In the genomic region with DNA sequence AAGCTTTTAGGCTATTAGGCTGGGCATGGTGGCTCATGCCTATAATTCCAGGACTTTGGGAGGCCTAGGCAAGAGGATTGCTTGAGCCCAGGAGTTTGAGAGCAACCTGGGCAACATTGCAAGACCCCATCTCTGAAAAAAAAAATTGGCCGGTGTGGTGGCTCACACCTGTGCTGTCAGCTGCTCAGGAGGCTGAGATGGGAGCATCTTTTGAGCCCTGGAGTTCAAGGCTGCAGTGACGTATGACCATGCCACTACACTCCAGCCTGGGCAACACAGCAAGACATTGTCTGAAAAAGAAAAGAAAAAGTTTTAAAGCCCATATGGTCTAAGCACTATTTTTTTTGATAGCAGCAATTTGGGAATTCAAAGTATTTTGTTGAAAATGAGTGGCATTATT, we compare ENCODE assay signal across 13 cellular contexts.
"Had no signal": no experiment of that assay in that cellular context is flagged by ENCODE, and none has a peak within 500 bp of the region (broad histone marks: within the 10 kb centered on the region; RNA-seq: fewer than 3 reads in every experiment).

No MANE protein-coding gene starts in this region.

- H3K27ac ChIP-seq: hepatocyte, neural progenitor cell, pancreas, tibial artery, uterus had no signal

- H3K4me1 ChIP-seq: neural progenitor cell, pancreas, tibial artery, uterus had no signal

- FAIRE-seq: kidney, pancreas had no signal

- ATAC-seq: left ventricle myocardium superior, pancreas had no signal

- DNase-seq: activated effector memory CD4-positive, alpha-beta T cell treated with Interleukin-2 at 50 U/mL for 16 hours; central memory CD4-positive, alpha-beta T cell; cortex of kidney; left ventricle myocardium superior; mesendoderm; pancreas; stimulated activated CD4-positive, alpha-beta T cell treated with anti-CD3 and anti-CD28 coated beads, Interleukin-4, amount 100 ng/mL, for 24 hours; T-helper 2 cell; tibial artery; uterus had no signal

- H3K9me3 ChIP-seq: pancreas, tibial artery, uterus had no signal

- H3K4me3 ChIP-seq: hepatocyte, neural progenitor cell, pancreas, tibial artery, uterus had no signal

- H3K27ac Mint-ChIP-seq: neural progenitor cell had no signal

- H2AFZ ChIP-seq: hepatocyte, neural progenitor cell had no signal

- H3K9me3 Mint-ChIP-seq: neural progenitor cell had no signal

- H3K36me3 ChIP-seq: uterus had no signal

- H3K4me2 ChIP-seq: hepatocyte, neural progenitor cell had no signal

- H3K9ac ChIP-seq: neural progenitor cell had no signal

- H3K4me1 Mint-ChIP-seq: neural progenitor cell had no signal

- H3K27me3 ChIP-seq: hepatocyte, neural progenitor cell, pancreas, tibial artery, uterus had no signal

- H3K79me2 ChIP-seq: hepatocyte had no signal

- H3K4me3 Mint-ChIP-seq: neural progenitor cell had no signal
